ENCODE assay signal across 23 cellular contexts in the genomic region with DNA sequence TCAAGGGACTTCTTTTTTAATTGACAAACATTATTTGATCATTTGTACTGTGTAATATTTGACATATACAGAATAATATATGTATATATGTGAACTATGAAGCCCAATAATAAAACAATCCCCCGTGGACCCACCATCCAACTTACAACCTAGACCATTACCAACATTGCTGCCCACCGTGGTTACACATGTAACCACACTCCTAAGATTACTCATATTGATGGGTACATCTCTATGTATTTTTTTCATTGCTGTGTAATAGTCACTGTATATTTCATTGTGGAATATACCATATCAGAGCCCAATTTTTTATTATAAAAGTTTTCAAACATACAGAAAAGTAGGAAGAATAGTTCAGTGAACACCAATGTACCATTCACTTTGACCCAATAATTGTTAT.
DNase-seq lines count a peak whose midpoint lies in the region; ATAC-seq and TF ChIP-seq lines count a peak whose summit lies in the region.
"Had no signal": no experiment of that assay in that cellular context is flagged by ENCODE, and none has a peak within 500 bp of the region (broad histone marks: within the 10 kb centered on the region; RNA-seq: fewer than 3 reads in every experiment).

No MANE protein-coding gene starts in this region.

- no peak overlapping the region for H3K56ac ChIP-seq in IMR-90 (ENCODE audit: extremely low read depth, insufficient read depth, low read length)

- H3K18ac ChIP-seq in IMR-90 (ENCODE audit: low read depth, low read length), result peak overlapping the region; percentile 74; the same call in 1 of the 2 replicates

- peaks cover 57% of the 10 kb centered on the region for H3K36me3 Mint-ChIP-seq in activated T-cell treated with anti-CD3 and anti-CD28 coated beads, Interleukin-2, amount 50 U/mL, for 4 hours (ENCODE audit: insufficient read depth)
- H3K36me3 Mint-ChIP-seq in activated naive CD8-positive, alpha-beta T cell treated with anti-CD3 and anti-CD28 coated beads, Interleukin-2, amount 10 ng/mL, durations not matched to agents 7 days and 5 days, result peaks cover 54% of the 10 kb centered on the region

- H3K4ac ChIP-seq in IMR-90 (ENCODE audit: low read depth, low read length), result no peak overlapping the region; the same call in 1 of the 2 replicates

- H4K8ac ChIP-seq in IMR-90 (ENCODE audit: low read depth in 2 of 2, low read length in 2 of 2), result no peak overlapping the region

- H2BK15ac ChIP-seq in IMR-90 (ENCODE audit: low read depth, low read length), result no peak overlapping the region

- H3K27ac Mint-ChIP-seq in activated naive CD8-positive, alpha-beta T cell treated with anti-CD3 and anti-CD28 coated beads, Interleukin-2, amount 10 ng/mL, durations not matched to agents 7 days and 5 days, result peak overlapping the region; percentile 28
- H3K27ac Mint-ChIP-seq: H9 had no signal

- no peaks in the 10 kb centered on the region for H3K9me3 Mint-ChIP-seq in activated T-cell treated with anti-CD3 and anti-CD28 coated beads, Interleukin-2, amount 50 U/mL, for 4 hours
- H3K9me3 Mint-ChIP-seq in activated naive CD8-positive, alpha-beta T cell treated with anti-CD3 and anti-CD28 coated beads, Interleukin-2, amount 10 ng/mL, durations not matched to agents 7 days and 5 days, result no peaks in the 10 kb centered on the region
- H3K9me3 Mint-ChIP-seq: H9 had no signal

- H3K9me1 ChIP-seq in IMR-90 (ENCODE audit: insufficient read depth, low read length), result no peaks in the 10 kb centered on the region

- no peak overlapping the region for H3K9ac ChIP-seq in IMR-90 (ENCODE audit: low read depth, low read length)

- no peak for DNase-seq in activated T-cell treated with anti-CD3 and anti-CD28 coated beads, Interleukin-2, amount 50 U/mL, for 4 hours
- no peak for DNase-seq in activated T-cell treated with anti-CD3 and anti-CD28 coated beads, Interleukin-2, amount 50 U/mL, for 1 hour
- no peak for DNase-seq in IMR-90
- DNase-seq in activated naive CD8-positive, alpha-beta T cell treated with anti-CD3 and anti-CD28 coated beads, Interleukin-2, amount 10 ng/mL, durations not matched to agents 7 days and 5 days, result no peak
- no peak for DNase-seq in heart left ventricle
- no peak for DNase-seq in NCI-H2029 (lab: John Stamatoyannopoulos, UW)
- DNase-seq: brain microvascular endothelial cell, DMS53, GF-D8, H9, heart right ventricle, Kasumi-1, left lung, NCI-H1092 treated with DMSO at 0.1 percent for 48 hours, NCI-H2029 treated with DMSO at 0.1 percent for 48 hours, NCI-H345, NCI-H82, SIG-M5, transverse colon had no signal

- POLR2A ChIA-PET in IMR-90 (lab: Charles Lee; ENCODE audit: unreplicated experiment), result no interaction called here
- POLR2A ChIA-PET in activated naive CD8-positive, alpha-beta T cell treated with anti-CD3 and anti-CD28 coated beads, Interleukin-2, amount 10 ng/mL, durations not matched to agents 7 days and 5 days (lab: Charles Lee), result interaction anchor here (1.8 kb wide), 2 partner anchors 13 to 22 kb away, joined by 5 to 7 read pairs; no protein-coding TSS in a partner anchor

- H3K4me1 Mint-ChIP-seq in activated T-cell treated with anti-CD3 and anti-CD28 coated beads, Interleukin-2, amount 50 U/mL, for 4 hours (ENCODE audit: low read depth), result peaks cover 77% of the 10 kb centered on the region
- peaks cover 39% of the 10 kb centered on the region for H3K4me1 Mint-ChIP-seq in activated naive CD8-positive, alpha-beta T cell treated with anti-CD3 and anti-CD28 coated beads, Interleukin-2, amount 10 ng/mL, durations not matched to agents 7 days and 5 days

- no peak overlapping the region for H2BK20ac ChIP-seq in IMR-90 (ENCODE audit: low read depth, low read length)

- intact Hi-C loops in IMR-90 (cut with micrococcal nuclease) (no loop called here), heart left ventricle (cut with DNase I) (no loop called here)

- WGBS in IMR-90 (ENCODE audit: extremely low coverage in 2 of 2, insufficient read length in 1 of 2), 2 experiments, result no CpG with 5 or more reads among the region's 2 CpGs
- 93 to 96% (median 96%) methylated on average over 2 of the region's 2 CpGs for WGBS in heart left ventricle, 4 donors

- no peak overlapping the region for H2BK5ac ChIP-seq in IMR-90 (ENCODE audit: low read depth, low read length, poor library complexity, severe bottlenecking)

- TF ChIP-seq POLR2A in IMR-90 (IDR thresholded peaks at IDR 0.05; ENCODE audit: low read depth, low read length), result no peak
- TF ChIP-seq POLR2A in heart left ventricle (IDR thresholded peaks at IDR 0.05), result no peak

- H3K4me2 ChIP-seq in IMR-90 (ENCODE audit: low read depth, low read length), result no peak overlapping the region

- no peak overlapping the region for H2AFZ ChIP-seq in IMR-90 (replicated peaks; ENCODE audit: low read length, poor library complexity)

- no peak overlapping the region for H3K23ac ChIP-seq in IMR-90 (ENCODE audit: low read depth, low read length)

- peak overlapping the region; percentile 63 for H3K4me3 Mint-ChIP-seq in activated T-cell treated with anti-CD3 and anti-CD28 coated beads, Interleukin-2, amount 50 U/mL, for 4 hours
- H3K4me3 Mint-ChIP-seq in activated naive CD8-positive, alpha-beta T cell treated with anti-CD3 and anti-CD28 coated beads, Interleukin-2, amount 10 ng/mL, durations not matched to agents 7 days and 5 days, result no peak overlapping the region
- H3K4me3 Mint-ChIP-seq: H9 had no signal

- no peak overlapping the region for H2AK9ac ChIP-seq in IMR-90 (replicated peaks; ENCODE audit: low read depth, low read length, poor library complexity)

- H3K9me3 ChIP-seq in IMR-90 (ENCODE audit: control insufficient read depth, insufficient read depth, low read length) (no peaks in the 10 kb centered on the region), neutrophil (no peaks in the 10 kb centered on the region), heart left ventricle (no peaks in the 10 kb centered on the region)
- H3K9me3 ChIP-seq: heart right ventricle, left lung, prostate gland, transverse colon had no signal

- H4K5ac ChIP-seq in IMR-90 (ENCODE audit: low read depth, low read length), result no peak overlapping the region

- no TSS peak for BruUV-seq in IMR-90 (replicated peaks; lab: Mats Ljungman, UMichigan)

- CTCF ChIA-PET in IMR-90 (lab: Yijun Ruan, JAX), result no interaction called here

- H3K79me1 ChIP-seq in IMR-90 (ENCODE audit: low read depth in 1 of 2, low read length in 2 of 2), result no peaks in the 10 kb centered on the region

- H3K36me3 ChIP-seq in IMR-90 (ENCODE audit: control insufficient read depth, insufficient read depth, low read length) (no peaks in the 10 kb centered on the region), neutrophil (peaks cover 42% of the 10 kb centered on the region), heart left ventricle (peaks cover 0 to 44% (median 0%) of the 10 kb centered on the region in 9 donors)
- H3K36me3 ChIP-seq: brain microvascular endothelial cell, prostate gland had no signal

- peak; percentile 35 to 36 for ATAC-seq in activated T-cell treated with anti-CD3 and anti-CD28 coated beads, Interleukin-2, amount 50 U/mL, for 4 hours
- ATAC-seq in IMR-90 (ENCODE audit: low read depth) (no peak), GM19455 (IDR thresholded peaks at IDR 0.05; ENCODE audit: unreplicated experiment) (no peak), heart left ventricle (no peak)
- no peak for ATAC-seq in activated naive CD8-positive, alpha-beta T cell treated with anti-CD3 and anti-CD28 coated beads, Interleukin-2, amount 10 ng/mL, durations not matched to agents 7 days and 5 days (ENCODE audit: low read depth)
- ATAC-seq: heart right ventricle, left lung had no signal

- H2AK5ac ChIP-seq in IMR-90 (ENCODE audit: low read depth, low read length), result no peak overlapping the region

- no peak for TF ChIP-seq RAD21 in IMR-90 (IDR thresholded peaks at IDR 0.05; ENCODE audit: low read length)

- H3K27ac ChIP-seq in IMR-90 (ENCODE audit: insufficient read depth, low read length) (no peak overlapping the region), neutrophil (peak overlapping the region; percentile 76), heart left ventricle (no peak overlapping the region)
- H3K27ac ChIP-seq: brain microvascular endothelial cell, coronary artery, heart right ventricle, left lung, prostate gland, transverse colon had no signal

- no peak overlapping the region for H2BK120ac ChIP-seq in IMR-90 (ENCODE audit: low read depth, low read length)

- H3K4me1 ChIP-seq in IMR-90 (ENCODE audit: control insufficient read depth, insufficient read depth, low read length), result no peaks in the 10 kb centered on the region; the same call in 1 of the 2 replicates
- peaks cover 63 to 68% of the 10 kb centered on the region in 2 experiments for H3K4me1 ChIP-seq in neutrophil (ENCODE audit: control insufficient read depth in 1 of 2, insufficient read depth in 1 of 2, low read depth in 1 of 2, low read length in 1 of 2)
- H3K4me1 ChIP-seq in heart left ventricle, result peaks cover 0 to 43% (median 0%) of the 10 kb centered on the region in 12 donors
- H3K4me1 ChIP-seq: prostate gland, transverse colon had no signal

- dilution Hi-C loops in IMR-90 (cut with HindIII; ENCODE audit: low sequenced_read_pairs, unreplicated experiment), result no loop called here

- H3K27me3 Mint-ChIP-seq in activated T-cell treated with anti-CD3 and anti-CD28 coated beads, Interleukin-2, amount 50 U/mL, for 4 hours (ENCODE audit: low read depth), result no peaks in the 10 kb centered on the region
- H3K27me3 Mint-ChIP-seq in activated naive CD8-positive, alpha-beta T cell treated with anti-CD3 and anti-CD28 coated beads, Interleukin-2, amount 10 ng/mL, durations not matched to agents 7 days and 5 days, result no peaks in the 10 kb centered on the region

- in situ Hi-C loops in IMR-90 (cut with MboI; ENCODE audit: low sequenced_read_pairs), result no loop called here

- no peaks in the 10 kb centered on the region for H4K20me1 ChIP-seq in IMR-90 (ENCODE audit: insufficient read depth, low read length)

- peak overlapping the region; percentile 44 for H3K14ac ChIP-seq in IMR-90 (replicated peaks; ENCODE audit: low read depth, low read length)

- H3K4me3 ChIP-seq in IMR-90 (ENCODE audit: insufficient read depth, low read depth, low read length) (no peak overlapping the region), neutrophil (ENCODE audit: low read depth in 1 of 2, low read length in 1 of 2) (no peak overlapping the region), heart left ventricle (no peak overlapping the region)
- H3K4me3 ChIP-seq: coronary artery, heart right ventricle, left lung, prostate gland, transverse colon had no signal

- H4K91ac ChIP-seq in IMR-90 (ENCODE audit: insufficient read depth, low read depth, low read length), result no peak overlapping the region; the same call in 1 of the 2 replicates

- no peak for TF ChIP-seq CTCF in IMR-90 (conservative IDR thresholded peaks at IDR 0.05; ENCODE audit: low read depth, low read length)
- TF ChIP-seq CTCF in neutrophil (IDR thresholded peaks at IDR 0.05), result no peak
- TF ChIP-seq CTCF in heart left ventricle (IDR thresholded peaks at IDR 0.05), result no peak

- no peaks in the 10 kb centered on the region for H3K27me3 ChIP-seq in IMR-90 (ENCODE audit: control insufficient read depth, insufficient read depth, low read length)
- no peaks in the 10 kb centered on the region for H3K27me3 ChIP-seq in neutrophil
- H3K27me3 ChIP-seq in heart left ventricle, result no peaks in the 10 kb centered on the region
- H3K27me3 ChIP-seq: brain microvascular endothelial cell, heart right ventricle, left lung, transverse colon had no signal

TF ChIP-seq in IMR-90, 13 proteins besides CTCF, POLR2A, EP300 and RAD21 (continues in another document):
- TF ChIP-seq MXI1 (IDR thresholded peaks at IDR 0.05; ENCODE audit: borderline replicate concordance, low read depth, low read length), result no peak

Comparison
In these comparisons a context has a peak if more than half of its experiments do, and no peak if none do; other contexts are left out.
1. ATAC-seq: peak in activated T-cell treated with anti-CD3 and anti-CD28 coated beads, Interleukin-2, amount 50 U/mL, for 4 hours (2 of 2); none in IMR-90 (single experiment), activated naive CD8-positive, alpha-beta T cell treated with anti-CD3 and anti-CD28 coated beads, Interleukin-2, amount 10 ng/mL, durations not matched to agents 7 days and 5 days (single experiment), GM19455 (single experiment) and heart left ventricle (0 of 4).